ENCODE assay signal across 38 cellular contexts in genomic region chrX:15952212-15952611, GRCh38.
"Had no signal": no experiment of that assay in that cellular context is flagged by ENCODE, and none has a peak within 500 bp of the region (broad histone marks: within the 10 kb centered on the region; RNA-seq: fewer than 3 reads in every experiment).

No MANE protein-coding gene starts in this region.

- ATAC-seq: activated CD4-positive, alpha-beta T cell treated with anti-CD3 and anti-CD28 coated beads for 36 hours; activated CD4-positive, CD25-positive, alpha-beta regulatory T cell treated with anti-CD3 and anti-CD28 coated beads, Interleukin-2, amount 50 U/mL, for 24 hours; activated CD8-positive, alpha-beta T cell treated with anti-CD3 and anti-CD28 coated beads for 36 hours; activated naive CD4-positive, alpha-beta T cell treated with anti-CD3 and anti-CD28 coated beads, Interleukin-2, amount 50 U/mL, for 72 hours; activated T-cell treated with anti-CD3 and anti-CD28 coated beads, Interleukin-2, amount 50 U/mL, for 4 hours; activated T-cell treated with anti-CD3 and anti-CD28 coated beads, Interleukin-2, amount 50 U/mL, for 72 hours; activated T-helper 17 cell treated with anti-CD3 and anti-CD28 coated beads, Interleukin-2, amount 50 U/mL, for 72 hours; WTC11 had no signal

- H3K4me1 Mint-ChIP-seq: activated CD4-positive, alpha-beta T cell treated with anti-CD3 and anti-CD28 coated beads for 36 hours; activated CD4-positive, alpha-beta T cell treated with anti-CD3 and anti-CD28 coated beads, Interleukin-2, amount 10 ng/mL, durations not matched to agents 7 days and 5 days; activated naive CD8-positive, alpha-beta T cell treated with anti-CD3 and anti-CD28 coated beads for 36 hours; activated T-helper 17 cell treated with anti-CD3 and anti-CD28 coated beads, Interleukin-2, amount 50 U/mL, for 72 hours; central memory CD8-positive, alpha-beta T cell had no signal

- H3K27me3 ChIP-seq: adrenal gland, cardiac muscle cell had no signal

- H3K9me3 ChIP-seq: adrenal gland had no signal

- H3K4me1 ChIP-seq: adrenal gland had no signal

- H3K4me3 Mint-ChIP-seq: activated CD4-positive, alpha-beta memory T cell treated with anti-CD3 and anti-CD28 coated beads for 36 hours; activated CD4-positive, alpha-beta T cell treated with anti-CD3 and anti-CD28 coated beads for 36 hours; activated CD4-positive, alpha-beta T cell treated with anti-CD3 and anti-CD28 coated beads, Interleukin-2, amount 10 ng/mL, durations not matched to agents 7 days and 5 days; activated CD8-positive, alpha-beta T cell treated with anti-CD3 and anti-CD28 coated beads for 36 hours; activated naive CD4-positive, alpha-beta T cell treated with anti-CD3 and anti-CD28 coated beads for 36 hours; activated naive CD8-positive, alpha-beta T cell treated with anti-CD3 and anti-CD28 coated beads for 36 hours; activated T-cell treated with anti-CD3 and anti-CD28 coated beads, Interleukin-2, amount 50 U/mL, for 4 hours; activated T-cell treated with anti-CD3 and anti-CD28 coated beads, Interleukin-2, amount 50 U/mL, for 72 hours; activated T-helper 1 cell treated with anti-CD3 and anti-CD28 coated beads, Interleukin-12 subunit alpha, Interleukin-12 subunit beta, Interleukin-2, Interleukin-4 antibody, amounts not matched to agents 30 ng/mL and 10 ng/mL and 1 ng/mL, durations not matched to agents 14 hours and 24 hours and 36 hours; activated T-helper 17 cell treated with anti-CD3 and anti-CD28 coated beads, Interleukin-2, amount 50 U/mL, for 72 hours; brain; central memory CD8-positive, alpha-beta T cell; T-helper 1 cell treated with Interleukin-12 subunit alpha and Interleukin-12 subunit beta and Interleukin-4 antibody, amounts not matched to agents 30 μg/mL and 1 μg/mL, for 36 hours; T-helper 2 cell treated with Interferon-gamma antibody and Interleukin-4, amounts not matched to agents 5 μg/mL and 100 μg/mL, for 36 hours; WTC11 had no signal

- H3K36me3 ChIP-seq: adrenal gland, cardiac muscle cell, WERI-Rb-1 had no signal

- H3K4me3 ChIP-seq: adrenal gland, cardiac muscle cell had no signal

- H3K9me3 Mint-ChIP-seq: activated CD4-positive, alpha-beta memory T cell treated with anti-CD3 and anti-CD28 coated beads for 36 hours; activated CD4-positive, alpha-beta T cell treated with anti-CD3 and anti-CD28 coated beads, Interleukin-2, amount 10 ng/mL, durations not matched to agents 7 days and 5 days; activated CD8-positive, alpha-beta T cell treated with anti-CD3 and anti-CD28 coated beads for 36 hours; activated naive CD4-positive, alpha-beta T cell treated with anti-CD3 and anti-CD28 coated beads for 36 hours; activated naive CD4-positive, alpha-beta T cell treated with anti-CD3 and anti-CD28 coated beads, Interleukin-2, amount 50 U/mL, for 72 hours; activated naive CD8-positive, alpha-beta T cell treated with anti-CD3 and anti-CD28 coated beads for 36 hours; activated T-cell treated with anti-CD3 and anti-CD28 coated beads, Interleukin-2, amount 50 U/mL, for 4 hours; activated T-cell treated with anti-CD3 and anti-CD28 coated beads, Interleukin-2, amount 50 U/mL, for 72 hours; activated T-helper 1 cell treated with anti-CD3 and anti-CD28 coated beads, Interleukin-12 subunit alpha, Interleukin-12 subunit beta, Interleukin-2, Interleukin-4 antibody, amounts not matched to agents 30 ng/mL and 10 ng/mL and 1 ng/mL, durations not matched to agents 14 hours and 24 hours and 36 hours; activated T-helper 17 cell treated with anti-CD3 and anti-CD28 coated beads, Interleukin-2, amount 50 U/mL, for 72 hours; brain; central memory CD8-positive, alpha-beta T cell; T-helper 1 cell treated with Interleukin-12 subunit alpha and Interleukin-12 subunit beta and Interleukin-4 antibody, amounts not matched to agents 30 μg/mL and 1 μg/mL, for 36 hours; T-helper 2 cell treated with Interferon-gamma antibody and Interleukin-4, amounts not matched to agents 5 μg/mL and 100 μg/mL, for 36 hours had no signal

- H3K36me3 Mint-ChIP-seq: activated CD4-positive, alpha-beta memory T cell treated with anti-CD3 and anti-CD28 coated beads for 36 hours; activated naive CD4-positive, alpha-beta T cell treated with anti-CD3 and anti-CD28 coated beads, Interleukin-2, amount 50 U/mL, for 72 hours; activated naive CD8-positive, alpha-beta T cell treated with anti-CD3 and anti-CD28 coated beads for 36 hours; brain; WTC11 had no signal

- H3K27me3 Mint-ChIP-seq: activated CD4-positive, alpha-beta memory T cell treated with anti-CD3 and anti-CD28 coated beads for 36 hours; activated CD4-positive, alpha-beta T cell treated with anti-CD3 and anti-CD28 coated beads, Interleukin-2, amount 10 ng/mL, durations not matched to agents 7 days and 5 days; activated CD8-positive, alpha-beta T cell treated with anti-CD3 and anti-CD28 coated beads for 36 hours; activated naive CD8-positive, alpha-beta T cell treated with anti-CD3 and anti-CD28 coated beads for 36 hours; activated T-helper 17 cell treated with anti-CD3 and anti-CD28 coated beads, Interleukin-2, amount 50 U/mL, for 72 hours; brain had no signal

- DNase-seq: activated CD4-positive, alpha-beta memory T cell treated with anti-CD3 and anti-CD28 coated beads for 36 hours; activated CD4-positive, alpha-beta T cell treated with anti-CD3 and anti-CD28 coated beads for 1 hour; activated CD4-positive, alpha-beta T cell treated with anti-CD3 and anti-CD28 coated beads for 36 hours; activated CD4-positive, alpha-beta T cell treated with anti-CD3 and anti-CD28 coated beads for 48 hours; activated CD4-positive, alpha-beta T cell treated with anti-CD3 and anti-CD28 coated beads, Interleukin-2, amount 10 ng/mL, durations not matched to agents 7 days and 5 days; activated CD4-positive, CD25-positive, alpha-beta regulatory T cell; activated CD8-positive, alpha-beta memory T cell treated with anti-CD3 and anti-CD28 coated beads, Interleukin-2, amount 50 U/mL, for 4 hours; activated CD8-positive, alpha-beta T cell treated with anti-CD3 and anti-CD28 coated beads for 36 hours; activated effector memory CD4-positive, alpha-beta T cell treated with anti-CD3 and anti-CD28 coated beads, Interleukin-2, amount 50 U/mL, for 16 hours; activated gamma-delta T cell treated with Interleukin-2 at 50 U/mL for 16 hours; activated naive CD4-positive, alpha-beta T cell; activated naive CD4-positive, alpha-beta T cell treated with anti-CD3 and anti-CD28 coated beads for 36 hours; activated naive CD4-positive, alpha-beta T cell treated with anti-CD3 and anti-CD28 coated beads, Interleukin-2, amount 50 U/mL, for 16 hours; activated naive CD8-positive, alpha-beta T cell treated with anti-CD3 and anti-CD28 coated beads for 36 hours; activated T-cell treated with anti-CD3 and anti-CD28 coated beads for 4 hours; activated T-cell treated with anti-CD3 and anti-CD28 coated beads, Interleukin-2, amount 50 U/mL, for 1 hour; activated T-cell treated with anti-CD3 and anti-CD28 coated beads, Interleukin-2, amount 50 U/mL, for 4 hours; activated T-cell treated with anti-CD3 and anti-CD28 coated beads, Interleukin-2, amount 50 U/mL, for 72 hours; adrenal gland; amniotic stem cell; aorta; caudate nucleus; cerebellar nuclear complex; T-helper 1 cell; T-helper 2 cell; T-helper 9 cell; WERI-Rb-1 had no signal

- FAIRE-seq: TTC549 had no signal

- H3K27ac ChIP-seq: adrenal gland, cardiac muscle cell, WERI-Rb-1 had no signal

- H3K27ac Mint-ChIP-seq: activated CD4-positive, alpha-beta memory T cell treated with anti-CD3 and anti-CD28 coated beads for 36 hours; activated CD4-positive, alpha-beta T cell treated with anti-CD3 and anti-CD28 coated beads for 36 hours; activated CD4-positive, alpha-beta T cell treated with anti-CD3 and anti-CD28 coated beads, Interleukin-2, amount 10 ng/mL, durations not matched to agents 7 days and 5 days; activated CD8-positive, alpha-beta T cell treated with anti-CD3 and anti-CD28 coated beads for 36 hours; activated naive CD4-positive, alpha-beta T cell treated with anti-CD3 and anti-CD28 coated beads for 36 hours; activated naive CD4-positive, alpha-beta T cell treated with anti-CD3 and anti-CD28 coated beads, Interleukin-2, amount 50 U/mL, for 72 hours; activated naive CD8-positive, alpha-beta T cell treated with anti-CD3 and anti-CD28 coated beads for 36 hours; activated T-cell treated with anti-CD3 and anti-CD28 coated beads, Interleukin-2, amount 50 U/mL, for 72 hours; activated T-helper 1 cell treated with anti-CD3 and anti-CD28 coated beads, Interleukin-12 subunit alpha, Interleukin-12 subunit beta, Interleukin-2, Interleukin-4 antibody, amounts not matched to agents 30 ng/mL and 10 ng/mL and 1 ng/mL, durations not matched to agents 14 hours and 24 hours and 36 hours; activated T-helper 17 cell treated with anti-CD3 and anti-CD28 coated beads, Interleukin-2, amount 50 U/mL, for 72 hours; brain; T-helper 1 cell treated with Interleukin-12 subunit alpha and Interleukin-12 subunit beta and Interleukin-4 antibody, amounts not matched to agents 30 μg/mL and 1 μg/mL, for 36 hours; T-helper 2 cell treated with Interferon-gamma antibody and Interleukin-4, amounts not matched to agents 5 μg/mL and 100 μg/mL, for 36 hours; WTC11 had no signal
